In genomic region chr16:11182381-11182780, GRCh38 we compare ENCODE assay signal across 1 cellular context.
TF ChIP-seq lines count a peak whose summit lies in the region.

No MANE protein-coding gene starts in this region.

TF ChIP-seq in GM23338, 12 proteins besides CTCF, POLR2A, EP300 and RAD21 (continued from another document):
- TF ChIP-seq REST (IDR thresholded peaks at IDR 0.05; ENCODE audit: unreplicated experiment): no peak
TF ChIP-seq in GM23338: peak in this region for 0.
